ENCODE assay signal across 8 cellular contexts in genomic region chr17:75047398-75048098, GRCh38. TPM values are rescaled to one million over a fixed set of nuclear protein-coding genes. Genes with fewer than 3 reads are reported as not detected.
DNase-seq lines count a peak whose midpoint lies in the region; ATAC-seq and TF ChIP-seq lines count a peak whose summit lies in the region.

No MANE protein-coding gene starts in this region.

- H3K27ac Mint-ChIP-seq in central memory CD8-positive, alpha-beta T cell (ENCODE audit: low read depth), result peak overlapping the region; percentile 93
- H3K27ac Mint-ChIP-seq in stimulated activated naive B cell treated with anti-CD40 and anti-IgM and Interleukin-4, amounts not matched to agents 10 μg/mL and 1 μg/mL and 100 μg/mL, for 72 hours, result peak overlapping the region; percentile 95

- H3K9me3 Mint-ChIP-seq in central memory CD8-positive, alpha-beta T cell, result no peaks in the 10 kb centered on the region
- no peaks in the 10 kb centered on the region for H3K9me3 Mint-ChIP-seq in stimulated activated naive B cell treated with anti-CD40 and anti-IgM and Interleukin-4, amounts not matched to agents 10 μg/mL and 1 μg/mL and 100 μg/mL, for 72 hours

- no peak for TF ChIP-seq CTCF in GM12875 (IDR thresholded peaks at IDR 0.05; ENCODE audit: borderline replicate concordance, insufficient read depth, low read depth, low read length)
- no peak for TF ChIP-seq CTCF in RWPE2 (IDR thresholded peaks at IDR 0.05; ENCODE audit: poor library complexity, severe bottlenecking)
- TF ChIP-seq CTCF in liver (IDR thresholded peaks at IDR 0.05; ENCODE audit: low read depth, low read length, missing input control), result no peak

- H3K9me3 ChIP-seq in RWPE2 (ENCODE audit: severe bottlenecking), result no peaks in the 10 kb centered on the region
- H3K9me3 ChIP-seq in liver (ENCODE audit: control insufficient read depth in 4 of 4, low read length in 3 of 4), result no peaks in the 10 kb centered on the region

- H3K4me1 Mint-ChIP-seq in central memory CD8-positive, alpha-beta T cell, result peaks cover 36% of the 10 kb centered on the region
- H3K4me1 Mint-ChIP-seq in stimulated activated naive B cell treated with anti-CD40 and anti-IgM and Interleukin-4, amounts not matched to agents 10 μg/mL and 1 μg/mL and 100 μg/mL, for 72 hours, result peaks cover 15 to 31% of the 10 kb centered on the region in 2 donors

- H3K27me3 Mint-ChIP-seq in central memory CD8-positive, alpha-beta T cell, result no peaks in the 10 kb centered on the region
- no peaks in the 10 kb centered on the region for H3K27me3 Mint-ChIP-seq in stimulated activated naive B cell treated with anti-CD40 and anti-IgM and Interleukin-4, amounts not matched to agents 10 μg/mL and 1 μg/mL and 100 μg/mL, for 72 hours

- TF ChIP-seq RAD21 in liver (IDR thresholded peaks at IDR 0.05), result no peak

- peak; percentile 3 for ATAC-seq in HG02588 (IDR thresholded peaks at IDR 0.05; ENCODE audit: unreplicated experiment)
- ATAC-seq in RWPE2 (ENCODE audit: low read depth), result no peak
- ATAC-seq in central memory CD8-positive, alpha-beta T cell (replicated peaks; ENCODE audit: extremely low read depth, poor library complexity, severe bottlenecking), result peak; percentile 11
- peak; percentile 7 to 8 for ATAC-seq in stimulated activated naive B cell treated with anti-CD40 and anti-IgM and Interleukin-4, amounts not matched to agents 10 μg/mL and 1 μg/mL and 100 μg/mL, for 72 hours (replicated peaks)

- H3K27ac ChIP-seq in RWPE2 (ENCODE audit: poor library complexity, severe bottlenecking) (peak overlapping the region; percentile 72), liver (ENCODE audit: low read depth in 1 of 2, low read length in 2 of 2) (peak overlapping the region; percentile 46 to 72)

- H3K36me3 ChIP-seq in RWPE2 (ENCODE audit: low read depth) (peaks cover 37% of the 10 kb centered on the region), liver (ENCODE audit: control insufficient read depth in 4 of 4, insufficient read depth in 3 of 4, low read depth in 1 of 4, low read length in 3 of 4) (peaks cover 0 to 5% (median 2%) of the 10 kb centered on the region in 4 donors)

- peaks cover 17% of the 10 kb centered on the region for H3K36me3 Mint-ChIP-seq in central memory CD8-positive, alpha-beta T cell (ENCODE audit: insufficient read depth)
- peaks cover 12 to 14% of the 10 kb centered on the region in 2 donors for H3K36me3 Mint-ChIP-seq in stimulated activated naive B cell treated with anti-CD40 and anti-IgM and Interleukin-4, amounts not matched to agents 10 μg/mL and 1 μg/mL and 100 μg/mL, for 72 hours

- H3K9ac ChIP-seq in liver (ENCODE audit: low read depth in 1 of 2, low read length in 2 of 2), result peak overlapping the region; percentile 10 to 94

- peak overlapping the region; percentile 93 for H3K4me3 Mint-ChIP-seq in central memory CD8-positive, alpha-beta T cell
- peak overlapping the region; percentile 90 to 97 for H3K4me3 Mint-ChIP-seq in stimulated activated naive B cell treated with anti-CD40 and anti-IgM and Interleukin-4, amounts not matched to agents 10 μg/mL and 1 μg/mL and 100 μg/mL, for 72 hours

- WGBS in liver, result 2% methylated on average over 38 of the region's 38 CpGs

- DNase-seq in RWPE2 (ENCODE audit: low spot score) (no peak), KG1 (lab: John Stamatoyannopoulos, UW) (no peak), NCI-H2196 treated with DMSO at 0.1 percent for 48 hours (lab: John Stamatoyannopoulos, UW; ENCODE audit: unreplicated experiment) (no peak)
- DNase-seq in central memory CD8-positive, alpha-beta T cell (ENCODE audit: low spot score in 2 of 2), result no peak
- DNase-seq in stimulated activated naive B cell treated with anti-CD40 and anti-IgM and Interleukin-4, amounts not matched to agents 10 μg/mL and 1 μg/mL and 100 μg/mL, for 72 hours, result peak; percentile 9

- H3K27me3 ChIP-seq in RWPE2 (ENCODE audit: insufficient read depth, poor library complexity, severe bottlenecking) (no peaks in the 10 kb centered on the region), liver (ENCODE audit: control insufficient read depth in 4 of 4, insufficient read depth in 4 of 4, low read length in 3 of 4) (no peaks in the 10 kb centered on the region)

- H3K4me1 ChIP-seq in RWPE2 (ENCODE audit: insufficient read depth, poor library complexity, severe bottlenecking) (peaks cover 13% of the 10 kb centered on the region), liver (ENCODE audit: control insufficient read depth in 4 of 4, insufficient read depth in 4 of 4, low read length in 3 of 4) (peaks cover 5 to 18% (median 16%) of the 10 kb centered on the region in 4 donors)

- H3K4me3 ChIP-seq in GM12875 (ENCODE audit: low read depth, low read length) (peak overlapping the region; percentile 99), RWPE2 (ENCODE audit: severe bottlenecking) (peak overlapping the region; percentile 93), liver (ENCODE audit: low read depth in 1 of 3, low read length in 3 of 3) (peak overlapping the region; percentile 70 to 95 (median 92))

TF ChIP-seq in liver, 16 proteins besides CTCF, POLR2A, EP300 and RAD21:
- no peak for TF ChIP-seq FOXA2 (IDR thresholded peaks at IDR 0.05)
- TF ChIP-seq SP1 (IDR thresholded peaks at IDR 0.05), result no peak
- TF ChIP-seq RXRA (IDR thresholded peaks at IDR 0.05), result no peak
- TF ChIP-seq JUND (IDR thresholded peaks at IDR 0.05), result no peak

RNA-seq across cellular contexts. Expression of gene KCTD2, which starts 0.5 kb away (rescaled TPM):
- total RNA-seq in liver, result 1 to 10 TPM; 5.6 to 8.2 TPM
- 1 to 10 TPM; 2.4 to 7.1 TPM for polyA plus RNA-seq in liver

RNA-seq across cellular contexts. Expression of gene ATP5PD, which starts 0.8 kb away (rescaled TPM):
- total RNA-seq in liver, result 100 to 1,000 TPM; 102 to 128 TPM
- polyA plus RNA-seq in liver, result 100 to 1,000 TPM; 241 to 378 TPM

RNA-seq across cellular contexts. Expression of gene MRPL58, which starts 35.1 kb away (rescaled TPM):
- total RNA-seq in liver, result 10 to 100 TPM; 20.5 to 29.9 TPM
- 10 to 100 TPM; 36.9 to 47.0 TPM for polyA plus RNA-seq in liver

RNA-seq across cellular contexts. Expression of gene SLC16A5, which starts 40.2 kb away (rescaled TPM):
- 1 to 10 TPM; 3.0 to 4.5 TPM for total RNA-seq in liver
- 1 to 10 TPM; 1.0 to 2.1 TPM for polyA plus RNA-seq in liver
